24 cellular contexts compared by ENCODE assay signal in genomic region chr5:75234251-75234650, GRCh38. TPM values are rescaled to one million over a fixed set of nuclear protein-coding genes. Genes with fewer than 3 reads are reported as not detected.
"Had no signal": no experiment of that assay in that cellular context is flagged by ENCODE, and none has a peak within 500 bp of the region (broad histone marks: within the 10 kb centered on the region; RNA-seq: fewer than 3 reads in every experiment).

No MANE protein-coding gene starts in this region.

- H3K79me2 ChIP-seq: parathyroid adenoma had no signal

- H3K9ac ChIP-seq: parathyroid adenoma had no signal

- H3K4me1 ChIP-seq: parathyroid adenoma, uterus had no signal

- H3K27ac ChIP-seq: esophagus muscularis mucosa, gastroesophageal sphincter, parathyroid adenoma, transverse colon, uterus had no signal

- H3K4me3 ChIP-seq: esophagus muscularis mucosa, gastroesophageal sphincter, smooth muscle cell, transverse colon, uterus had no signal

- H3K4me2 ChIP-seq: smooth muscle cell had no signal

- H3K9me3 ChIP-seq: esophagus muscularis mucosa, gastroesophageal sphincter, transverse colon, uterus had no signal

- H3K36me3 ChIP-seq: esophagus muscularis mucosa, gastroesophageal sphincter, transverse colon, uterus had no signal

- H3K27me3 ChIP-seq: esophagus muscularis mucosa, gastroesophageal sphincter, transverse colon, uterus had no signal

- DNase-seq: activated CD4-positive, alpha-beta memory T cell treated with anti-CD3 and anti-CD28 coated beads, Interleukin-2, amount 10 ng/mL, durations not matched to agents 7 days and 5 days; activated CD4-positive, alpha-beta T cell treated with anti-CD3 and anti-CD28 coated beads for 48 hours; activated CD8-positive, alpha-beta memory T cell treated with anti-CD3 and anti-CD28 coated beads, Interleukin-2, amount 10 ng/mL, durations not matched to agents 7 days and 5 days; activated gamma-delta T cell; activated naive CD4-positive, alpha-beta T cell treated with anti-CD3 and anti-CD28 coated beads, Interleukin-2, amount 50 U/mL, for 16 hours; activated naive CD8-positive, alpha-beta T cell treated with anti-CD3 and anti-CD28 coated beads, Interleukin-2, amount 50 U/mL, for 24 hours; activated T-cell treated with anti-CD3 and anti-CD28 coated beads for 4 hours; dermis blood vessel endothelial cell; effector CD8-positive, alpha-beta T cell; head of caudate nucleus; hypothalamus; left cardiac atrium; mesenchymal stem cell; nucleus accumbens; stimulated activated CD4-positive, alpha-beta T cell treated with anti-CD3 and anti-CD28 coated beads, Interleukin-15, amount 100 ng/mL, for 24 hours; stimulated activated CD8-positive, alpha-beta memory T cell treated with anti-CD3 and anti-CD28 coated beads, Interleukin-4, amount 100 ng/mL, for 48 hours; stimulated activated naive B cell treated with anti-CD40 and anti-IgM and Interleukin-4, amounts not matched to agents 10 μg/mL and 1 μg/mL and 100 μg/mL, for 72 hours; T-helper 2 cell; transverse colon; uterus had no signal

- H2AFZ ChIP-seq: parathyroid adenoma had no signal

RNA-seq across cellular contexts. Expression of gene ANKRD31, which starts 2.4 kb away (rescaled TPM):
- total RNA-seq: dermis blood vessel endothelial cell had no signal
